ENCODE assay signal across 21 cellular contexts in genomic region chrY:17079887-17080286, GRCh38.
DNase-seq lines count a peak whose midpoint lies in the region; ATAC-seq and TF ChIP-seq lines count a peak whose summit lies in the region.
"Had no signal": no experiment of that assay in that cellular context is flagged by ENCODE, and none has a peak within 500 bp of the region (broad histone marks: within the 10 kb centered on the region; RNA-seq: fewer than 3 reads in every experiment).

No MANE protein-coding gene starts in this region.

- no peaks in the 10 kb centered on the region for H3K36me3 Mint-ChIP-seq in T-helper 2 cell treated with Interferon-gamma antibody and Interleukin-4, amounts not matched to agents 5 μg/mL and 100 μg/mL, for 36 hours (ENCODE audit: low read depth)
- peaks cover 9% of the 10 kb centered on the region for H3K36me3 Mint-ChIP-seq in central memory CD8-positive, alpha-beta T cell (ENCODE audit: insufficient read depth)
- H3K36me3 Mint-ChIP-seq: CD14-positive monocyte, IgD-negative memory B cell had no signal

- H3K27ac Mint-ChIP-seq in stimulated activated naive CD8-positive, alpha-beta T cell treated with anti-CD3 and anti-CD28 coated beads, Interleukin-15, amount 100 ng/mL, for 72 hours: peak overlapping the region; percentile 2 to 54
- H3K27ac Mint-ChIP-seq in T-helper 2 cell treated with Interferon-gamma antibody and Interleukin-4, amounts not matched to agents 5 μg/mL and 100 μg/mL, for 36 hours: peak overlapping the region; percentile 60
- peak overlapping the region; percentile 49 for H3K27ac Mint-ChIP-seq in central memory CD8-positive, alpha-beta T cell (ENCODE audit: low read depth)
- H3K27ac Mint-ChIP-seq: IgD-negative memory B cell had no signal

- no peak for TF ChIP-seq CTCF in body of pancreas (IDR thresholded peaks at IDR 0.05)

- H3K4me3 ChIP-seq in body of pancreas: no peak overlapping the region
- H3K4me3 ChIP-seq: GM23248, PC-9, SJCRH30 had no signal

- no peaks in the 10 kb centered on the region for H3K9me3 ChIP-seq in body of pancreas
- H3K9me3 ChIP-seq: Caco-2, SJCRH30 had no signal

- intact Hi-C loops in body of pancreas (cut with DNase I): no loop called here

- peaks cover 39% of the 10 kb centered on the region for H3K4me1 Mint-ChIP-seq in stimulated activated naive CD8-positive, alpha-beta T cell treated with anti-CD3 and anti-CD28 coated beads, Interleukin-15, amount 100 ng/mL, for 72 hours
- H3K4me1 Mint-ChIP-seq in T-helper 2 cell treated with Interferon-gamma antibody and Interleukin-4, amounts not matched to agents 5 μg/mL and 100 μg/mL, for 36 hours (ENCODE audit: low read depth): peaks cover 2% of the 10 kb centered on the region
- peaks cover 41% of the 10 kb centered on the region for H3K4me1 Mint-ChIP-seq in central memory CD8-positive, alpha-beta T cell
- H3K4me1 Mint-ChIP-seq: CD14-positive monocyte, IgD-negative memory B cell had no signal

- no peak for TF ChIP-seq POLR2A in body of pancreas (IDR thresholded peaks at IDR 0.05)

- peaks cover 42 to 46% of the 10 kb centered on the region in 2 donors for H3K9me3 Mint-ChIP-seq in stimulated activated naive CD8-positive, alpha-beta T cell treated with anti-CD3 and anti-CD28 coated beads, Interleukin-15, amount 100 ng/mL, for 72 hours
- H3K9me3 Mint-ChIP-seq in T-helper 2 cell treated with Interferon-gamma antibody and Interleukin-4, amounts not matched to agents 5 μg/mL and 100 μg/mL, for 36 hours: peaks cover 41% of the 10 kb centered on the region
- H3K9me3 Mint-ChIP-seq in central memory CD8-positive, alpha-beta T cell: peaks cover 42% of the 10 kb centered on the region
- H3K9me3 Mint-ChIP-seq: IgD-negative memory B cell had no signal

- peak overlapping the region in 1 of 2 donors; percentile 38 for H3K4me3 Mint-ChIP-seq in stimulated activated naive CD8-positive, alpha-beta T cell treated with anti-CD3 and anti-CD28 coated beads, Interleukin-15, amount 100 ng/mL, for 72 hours
- H3K4me3 Mint-ChIP-seq in T-helper 2 cell treated with Interferon-gamma antibody and Interleukin-4, amounts not matched to agents 5 μg/mL and 100 μg/mL, for 36 hours: no peak overlapping the region
- H3K4me3 Mint-ChIP-seq in central memory CD8-positive, alpha-beta T cell: peak overlapping the region; percentile 56
- H3K4me3 Mint-ChIP-seq: CD14-positive monocyte, IgD-negative memory B cell had no signal

- no peak overlapping the region for H3K27ac ChIP-seq in body of pancreas
- H3K27ac ChIP-seq: GM23248, HL-60, PC-9, SJCRH30 had no signal

- no peak for DNase-seq in stimulated activated naive CD8-positive, alpha-beta T cell treated with anti-CD3 and anti-CD28 coated beads, Interleukin-15, amount 100 ng/mL, for 72 hours
- DNase-seq in stimulated activated naive CD8-positive, alpha-beta T cell treated with anti-CD3 and anti-CD28 coated beads, Interleukin-15, Interleukin-2, amounts not matched to agents 100 U/mL and 50 U/mL, for 24 hours: no peak
- DNase-seq in T-helper 2 cell treated with Interferon-gamma antibody and Interleukin-4, amounts not matched to agents 5 μg/mL and 100 μg/mL, for 36 hours (ENCODE audit: low spot score): no peak
- DNase-seq in central memory CD8-positive, alpha-beta T cell (ENCODE audit: low spot score in 2 of 2): no peak
- no peak for DNase-seq in body of pancreas
- DNase-seq: Caco-2, GM23248, Kasumi-1, NCI-H1417 treated with DMSO at 0.1 percent for 48 hours, NCI-H1930, NCI-H2171, NCI-H510A, NCI-H774, PC-9, SJCRH30 had no signal

- peak; percentile 39 for ATAC-seq in stimulated activated naive CD8-positive, alpha-beta T cell treated with anti-CD3 and anti-CD28 coated beads, Interleukin-15, amount 100 ng/mL, for 72 hours
- ATAC-seq in stimulated activated naive CD8-positive, alpha-beta T cell treated with anti-CD3 and anti-CD28 coated beads, Interleukin-15, Interleukin-2, amounts not matched to agents 100 U/mL and 50 U/mL, for 24 hours: no peak
- ATAC-seq in central memory CD8-positive, alpha-beta T cell (replicated peaks; ENCODE audit: extremely low read depth, poor library complexity, severe bottlenecking): no peak
- ATAC-seq in body of pancreas (no peak), GM21576 (IDR thresholded peaks at IDR 0.05; ENCODE audit: unreplicated experiment) (no peak), GM18511 (IDR thresholded peaks at IDR 0.05; ENCODE audit: unreplicated experiment) (no peak)
- ATAC-seq: HCT116 had no signal

- H3K27me3 ChIP-seq in body of pancreas: no peaks in the 10 kb centered on the region
- H3K27me3 ChIP-seq: SJCRH30 had no signal

- no peaks in the 10 kb centered on the region for H3K4me1 ChIP-seq in body of pancreas
- H3K4me1 ChIP-seq: Caco-2, SJCRH30 had no signal

- 12 to 17% methylated on average over 3 of the region's 3 CpGs for WGBS in body of pancreas, 2 donors

- H3K36me3 ChIP-seq in body of pancreas (replicated peaks in 1 of 2; ENCODE audit: insufficient read depth in 1 of 2, low read depth in 2 of 2): no peaks in the 10 kb centered on the region
- H3K36me3 ChIP-seq: SJCRH30 had no signal

- no peaks in the 10 kb centered on the region for H3K27me3 Mint-ChIP-seq in stimulated activated naive CD8-positive, alpha-beta T cell treated with anti-CD3 and anti-CD28 coated beads, Interleukin-15, amount 100 ng/mL, for 72 hours
- H3K27me3 Mint-ChIP-seq in T-helper 2 cell treated with Interferon-gamma antibody and Interleukin-4, amounts not matched to agents 5 μg/mL and 100 μg/mL, for 36 hours (ENCODE audit: low read depth): no peaks in the 10 kb centered on the region
- H3K27me3 Mint-ChIP-seq in central memory CD8-positive, alpha-beta T cell: no peaks in the 10 kb centered on the region
- H3K27me3 Mint-ChIP-seq: IgD-negative memory B cell had no signal
